1 cellular context compared by ENCODE assay signal in genomic region chr22:41732096-41732772, GRCh38.
A peak's percentile ranks its signal among the peaks of the same experiment; 100 is the strongest.
TF ChIP-seq lines count a peak whose summit lies in the region.

No MANE protein-coding gene starts in this region.

TF ChIP-seq in GM12878, 131 proteins besides CTCF, POLR2A, EP300 and RAD21:
- TF ChIP-seq ATF2 (IDR thresholded peaks at IDR 0.05; ENCODE audit: low read length) (no peak), SPI1 (IDR thresholded peaks at IDR 0.05; ENCODE audit: borderline replicate concordance, insufficient read depth, low read depth, low read length) (peak; percentile 91), SMC3 (IDR thresholded peaks at IDR 0.05; ENCODE audit: borderline replicate concordance, low read length) (no peak)
